In genomic region chr1:16436946-16437474, GRCh38 we compare ENCODE assay signal across 25 cellular contexts. TPM values are rescaled to one million over a fixed set of nuclear protein-coding genes. Genes with fewer than 3 reads are reported as not detected.
"Had no signal": no experiment of that assay in that cellular context is flagged by ENCODE, and none has a peak within 500 bp of the region (broad histone marks: within the 10 kb centered on the region; RNA-seq: fewer than 3 reads in every experiment).

SPATA21 (minus strand) TSS chr1:16437424; CDS start chr1:16431371, 6,053 bp downstream.

- H3K27me3 ChIP-seq: ascending aorta, body of pancreas, SJSA1 had no signal

- H3K4me3 Mint-ChIP-seq: central memory CD8-positive, alpha-beta T cell had no signal

- DNase-seq: activated CD4-positive, alpha-beta T cell treated with anti-CD3 and anti-CD28 coated beads, Interleukin-2, amount 50 U/mL, for 4 hours; activated CD4-positive, CD25-positive, alpha-beta regulatory T cell; activated CD8-positive, alpha-beta memory T cell treated with anti-CD3 and anti-CD28 coated beads, Interleukin-2, amount 50 U/mL, for 48 hours; activated naive CD4-positive, alpha-beta T cell treated with anti-CD3 and anti-CD28 coated beads, Interleukin-2, amount 50 U/mL, for 16 hours; activated T-cell treated with anti-CD3 and anti-CD28 coated beads, Interleukin-2, amount 50 U/mL, for 1 hour; amniotic stem cell; body of pancreas; Kasumi-1; KBM-7; NCI-H1105 treated with DMSO at 0.1 percent for 48 hours; NCI-H1436 treated with DMSO at 0.1 percent for 48 hours; NCI-H187; NCI-H2081; NCI-H510A treated with DMSO at 0.1 percent for 48 hours; PC-3; SHP77; SW 1271; T-helper 2 cell; T1000 had no signal

- H3K27ac ChIP-seq: ascending aorta, body of pancreas, SJSA1, VCaP had no signal

- H3K9me3 ChIP-seq: ascending aorta, body of pancreas, SJSA1 had no signal

- FAIRE-seq: RCC 7860 had no signal

- H3K27me3 Mint-ChIP-seq: central memory CD8-positive, alpha-beta T cell had no signal

- H3K4me3 ChIP-seq: ascending aorta, body of pancreas, SJSA1 had no signal

- H3K9me3 Mint-ChIP-seq: central memory CD8-positive, alpha-beta T cell had no signal

- H3K36me3 ChIP-seq: ascending aorta had no signal

- ATAC-seq: body of pancreas, PC-3, SK-N-SH treated with all-trans-retinoic acid at 6 μM for 48 hours had no signal

RNA-seq across cellular contexts. Expression of gene SPATA21, which starts in this region (rescaled TPM):
- total RNA-seq: ascending aorta, body of pancreas, PC-3, SJSA1 had no signal
